8 cellular contexts compared by ENCODE assay signal in the genomic region with DNA sequence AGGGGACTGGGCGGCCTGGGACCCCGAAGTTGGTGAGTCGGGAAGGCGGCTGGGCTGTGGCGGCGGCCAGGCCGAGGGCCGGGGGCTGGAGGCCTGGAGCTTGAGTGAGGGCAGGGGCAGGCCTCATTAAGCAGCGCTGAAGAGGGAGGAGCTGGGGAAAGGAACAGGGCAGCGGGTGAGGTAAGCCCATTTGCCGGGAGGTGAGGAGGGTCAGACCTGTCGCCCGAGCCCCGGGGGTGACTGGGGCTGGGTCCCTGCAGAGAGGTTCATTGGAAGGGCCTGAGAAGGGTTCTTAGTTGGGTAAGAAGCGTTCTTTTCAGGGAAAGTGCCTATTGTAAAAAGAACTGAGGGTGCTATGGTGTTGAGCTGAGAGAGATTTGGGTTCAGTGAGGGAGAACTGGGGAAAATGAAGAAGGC. TPM values are rescaled to one million over a fixed set of nuclear protein-coding genes. Genes with fewer than 3 reads are reported as not detected.
DNase-seq lines count a peak whose midpoint lies in the region; ATAC-seq and TF ChIP-seq lines count a peak whose summit lies in the region.

No MANE protein-coding gene starts in this region.

- H3K36me3 ChIP-seq in KOPT-K1 (ENCODE audit: insufficient read depth, low read length) (peaks cover 48% of the 10 kb centered on the region), neutrophil (no peaks in the 10 kb centered on the region)

- H3K4me3 ChIP-seq in fibroblast of pulmonary artery (replicated peaks; ENCODE audit: low read depth, low read length) (peak overlapping the region; percentile 94), neutrophil (ENCODE audit: low read depth in 1 of 2, low read length in 1 of 2) (peak overlapping the region; percentile 78 to 96)

- H3K27me3 ChIP-seq in neutrophil = no peaks in the 10 kb centered on the region

- TF ChIP-seq CTCF in fibroblast of pulmonary artery (IDR thresholded peaks at IDR 0.05; ENCODE audit: low read length, missing control alignments) = no peak
- TF ChIP-seq CTCF in neutrophil (IDR thresholded peaks at IDR 0.05) = no peak

- peak; percentile 80 for DNase-seq in ELF-1 (ENCODE audit: low read depth, low spot score)
- DNase-seq in activated CD4-positive, alpha-beta T cell treated with anti-CD3 and anti-CD28 coated beads for 48 hours = peak; percentile 53
- DNase-seq in fibroblast of pulmonary artery (ENCODE audit: low read depth) = peak; percentile 50
- no peak for DNase-seq in OCI-M2 (lab: John Stamatoyannopoulos, UW; ENCODE audit: unreplicated experiment)
- no peak for DNase-seq in occipital lobe (lab: John Stamatoyannopoulos, UW)

- peak; percentile 12 for ATAC-seq in GM21576 (IDR thresholded peaks at IDR 0.05; ENCODE audit: unreplicated experiment)

- H3K27ac ChIP-seq in KOPT-K1 (ENCODE audit: low read depth, low read length, poor library complexity, severe bottlenecking) = peak overlapping the region; percentile 80
- peak overlapping the region; percentile 91 for H3K27ac ChIP-seq in neutrophil

- no peaks in the 10 kb centered on the region for H3K9me3 ChIP-seq in KOPT-K1 (ENCODE audit: insufficient read depth, low read length, poor library complexity, severe bottlenecking)
- H3K9me3 ChIP-seq in neutrophil = no peaks in the 10 kb centered on the region

- H3K4me1 ChIP-seq in neutrophil (ENCODE audit: control insufficient read depth in 1 of 2, insufficient read depth in 1 of 2, low read depth in 1 of 2, low read length in 1 of 2) = peaks cover 57 to 61% of the 10 kb centered on the region in 2 experiments

RNA-seq across cellular contexts. Expression of gene RAB5B, which starts 0.4 kb away (rescaled TPM):
- total RNA-seq in occipital lobe = 37.4 TPM

RNA-seq across cellular contexts. Expression of gene CDK2, which starts 7.7 kb away (rescaled TPM):
- 6.7 TPM for total RNA-seq in occipital lobe

RNA-seq across cellular contexts. Expression of gene PMEL, which starts 8.5 kb away (rescaled TPM):
- total RNA-seq in occipital lobe = not detected

RNA-seq across cellular contexts. Expression of gene SUOX, which starts 22.8 kb away (rescaled TPM):
- total RNA-seq in occipital lobe = 8.3 TPM

RNA-seq across cellular contexts. Expression of gene DGKA, which starts 43.4 kb away (rescaled TPM):
- total RNA-seq in occipital lobe = 10.9 TPM

Comparison
In these comparisons a context has a peak if more than half of its experiments do, and no peak if none do; other contexts are left out.
1. DNase-seq: peak in ELF-1 (single experiment), activated CD4-positive, alpha-beta T cell treated with anti-CD3 and anti-CD28 coated beads for 48 hours (single experiment) and fibroblast of pulmonary artery (single experiment); none in OCI-M2 (single experiment) and occipital lobe (single experiment).